ENCODE assay signal across 1 cellular context in the genomic region with DNA sequence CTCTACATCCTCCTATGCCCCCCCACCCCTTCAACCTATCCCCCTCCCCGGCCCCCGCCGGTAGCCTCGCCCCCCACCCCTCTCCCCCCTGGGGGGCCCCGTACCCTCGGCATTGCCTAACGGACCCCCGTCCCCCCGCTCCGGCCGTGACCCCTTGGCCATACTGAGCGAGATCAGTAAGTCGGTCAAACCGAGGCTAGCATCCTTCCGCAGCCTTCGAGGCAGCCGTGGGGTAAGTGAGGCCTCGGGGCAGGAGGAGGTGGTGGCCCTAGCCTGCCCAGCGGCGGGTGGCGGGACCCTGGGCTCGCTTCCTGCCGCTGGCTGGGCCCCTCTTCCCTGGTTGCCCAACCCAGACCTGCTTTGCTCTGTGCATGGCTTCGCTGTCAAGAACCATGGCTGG.
A peak's percentile ranks its signal among the peaks of the same experiment; 100 is the strongest.
TF ChIP-seq lines count a peak whose summit lies in the region.

No MANE protein-coding gene starts in this region.

TF ChIP-seq in K562, 482 proteins besides CTCF, POLR2A, EP300 and RAD21:
- peak; percentile 57 for TF ChIP-seq RBFOX2 (IDR thresholded peaks at IDR 0.05; ENCODE audit: low read depth, low read length)
- TF ChIP-seq ESRRB (CRISPR knock-in tag; IDR thresholded peaks at IDR 0.05; ENCODE audit: borderline replicate concordance): no peak
- TF ChIP-seq KAT7 (CRISPR knock-in tag; IDR thresholded peaks at IDR 0.05; ENCODE audit: borderline replicate concordance): no peak
- TF ChIP-seq MEF2D (tag; conservative IDR thresholded peaks at IDR 0.05; ENCODE audit: low read depth): no peak
- TF ChIP-seq, protein P1, sequence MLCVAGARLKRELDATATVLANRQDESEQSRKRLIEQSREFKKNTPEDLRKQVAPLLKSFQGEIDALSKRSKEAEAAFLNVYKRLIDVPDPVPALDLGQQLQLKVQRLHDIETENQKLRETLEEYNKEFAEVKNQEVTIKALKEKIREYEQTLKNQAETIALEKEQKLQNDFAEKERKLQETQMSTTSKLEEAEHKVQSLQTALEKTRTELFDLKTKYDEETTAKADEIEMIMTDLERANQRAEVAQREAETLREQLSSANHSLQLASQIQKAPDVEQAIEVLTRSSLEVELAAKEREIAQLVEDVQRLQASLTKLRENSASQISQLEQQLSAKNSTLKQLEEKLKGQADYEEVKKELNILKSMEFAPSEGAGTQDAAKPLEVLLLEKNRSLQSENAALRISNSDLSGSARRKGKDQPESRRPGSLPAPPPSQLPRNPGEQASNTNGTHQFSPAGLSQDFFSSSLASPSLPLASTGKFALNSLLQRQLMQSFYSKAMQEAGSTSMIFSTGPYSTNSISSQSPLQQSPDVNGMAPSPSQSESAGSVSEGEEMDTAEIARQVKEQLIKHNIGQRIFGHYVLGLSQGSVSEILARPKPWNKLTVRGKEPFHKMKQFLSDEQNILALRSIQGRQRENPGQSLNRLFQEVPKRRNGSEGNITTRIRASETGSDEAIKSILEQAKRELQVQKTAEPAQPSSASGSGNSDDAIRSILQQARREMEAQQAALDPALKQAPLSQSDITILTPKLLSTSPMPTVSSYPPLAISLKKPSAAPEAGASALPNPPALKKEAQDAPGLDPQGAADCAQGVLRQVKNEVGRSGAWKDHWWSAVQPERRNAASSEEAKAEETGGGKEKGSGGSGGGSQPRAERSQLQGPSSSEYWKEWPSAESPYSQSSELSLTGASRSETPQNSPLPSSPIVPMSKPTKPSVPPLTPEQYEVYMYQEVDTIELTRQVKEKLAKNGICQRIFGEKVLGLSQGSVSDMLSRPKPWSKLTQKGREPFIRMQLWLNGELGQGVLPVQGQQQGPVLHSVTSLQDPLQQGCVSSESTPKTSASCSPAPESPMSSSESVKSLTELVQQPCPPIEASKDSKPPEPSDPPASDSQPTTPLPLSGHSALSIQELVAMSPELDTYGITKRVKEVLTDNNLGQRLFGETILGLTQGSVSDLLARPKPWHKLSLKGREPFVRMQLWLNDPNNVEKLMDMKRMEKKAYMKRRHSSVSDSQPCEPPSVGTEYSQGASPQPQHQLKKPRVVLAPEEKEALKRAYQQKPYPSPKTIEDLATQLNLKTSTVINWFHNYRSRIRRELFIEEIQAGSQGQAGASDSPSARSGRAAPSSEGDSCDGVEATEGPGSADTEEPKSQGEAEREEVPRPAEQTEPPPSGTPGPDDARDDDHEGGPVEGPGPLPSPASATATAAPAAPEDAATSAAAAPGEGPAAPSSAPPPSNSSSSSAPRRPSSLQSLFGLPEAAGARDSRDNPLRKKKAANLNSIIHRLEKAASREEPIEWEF (CRISPR knock-in tag; IDR thresholded peaks at IDR 0.05): no peak
- TF ChIP-seq ZNF668 (CRISPR knock-in tag; IDR thresholded peaks at IDR 0.05): no peak
- no peak for TF ChIP-seq BRCA1 (IDR thresholded peaks at IDR 0.05)
- TF ChIP-seq BRCA1 (CRISPR knock-in tag; IDR thresholded peaks at IDR 0.05): no peak
- no peak for TF ChIP-seq XRCC3 (IDR thresholded peaks at IDR 0.05)
- no peak for TF ChIP-seq NCOA4 (IDR thresholded peaks at IDR 0.05; ENCODE audit: partially characterized antibody)
- TF ChIP-seq POLR2G (IDR thresholded peaks at IDR 0.05; ENCODE audit: low read depth, low read length): peak; percentile 49
- TF ChIP-seq MCM2 (IDR thresholded peaks at IDR 0.05; ENCODE audit: low read depth): no peak
